Comparison of ENCODE assay signal across 34 cellular contexts in genomic region chrX:108169768-108170167, GRCh38.
"Had no signal": no experiment of that assay in that cellular context is flagged by ENCODE, and none has a peak within 500 bp of the region (broad histone marks: within the 10 kb centered on the region; RNA-seq: fewer than 3 reads in every experiment).

No MANE protein-coding gene starts in this region.

- DNase-seq: Karpas-422, Kasumi-1, MG63, MM.1S, MV-4-11, NCI-H1048, NCI-H1092, NCI-H1092 treated with DMSO at 0.1 percent for 48 hours, NCI-H1105, NCI-H1105 treated with DMSO at 0.1 percent for 48 hours, NCI-H1417, NCI-H1417 treated with DMSO at 0.1 percent for 48 hours, NCI-H1436, NCI-H1436 treated with DMSO at 0.1 percent for 48 hours, NCI-H146, NCI-H1694, NCI-H1694 treated with DMSO at 0.1 percent for 48 hours, NCI-H187, NCI-H187 treated with DMSO at 0.1 percent for 48 hours, NCI-H1930, NCI-H2029, NCI-H2029 treated with DMSO at 0.1 percent for 48 hours, NCI-H2081, NCI-H2081 treated with DMSO at 0.1 percent for 48 hours, NCI-H2107, NCI-H2171, NCI-H2171 treated with DMSO at 0.1 percent for 48 hours, NCI-H2227 treated with DMSO at 0.1 percent for 48 hours, NCI-H226, NCI-H345, NCI-H446, NCI-H446 treated with DMSO at 0.1 percent for 48 hours, NCI-H510A, NCI-H510A treated with DMSO at 0.1 percent for 48 hours had no signal
